ENCODE assay signal across 8 cellular contexts in genomic region chr14:93333631-93334095, GRCh38. TPM values are rescaled to one million over a fixed set of nuclear protein-coding genes. Genes with fewer than 3 reads are reported as not detected.
A peak's percentile ranks its signal among the peaks of the same experiment; 100 is the strongest.
DNase-seq lines count a peak whose midpoint lies in the region; ATAC-seq and TF ChIP-seq lines count a peak whose summit lies in the region.

No MANE protein-coding gene starts in this region.

- peaks cover 37% of the 10 kb centered on the region for H3K79me2 ChIP-seq in MM.1S (ENCODE audit: low read length)

- no peaks in the 10 kb centered on the region for H3K27me3 ChIP-seq in BLaER1 treated with 17β-estradiol and CSF1 and Interleukin-3, amounts not matched to agents 10 nM and 100 nM
- no peaks in the 10 kb centered on the region for H3K27me3 ChIP-seq in MM.1S (replicated peaks; ENCODE audit: insufficient read depth, low read length)

- peak overlapping the region; percentile 78 for H2AFZ ChIP-seq in MM.1S (ENCODE audit: low read length)

- DNase-seq in MM.1S (no peak), globus pallidus (ENCODE audit: low spot score) (no peak), retina (no peak)
- no peak for DNase-seq in naive thymus-derived CD8-positive, alpha-beta T cell

- peak overlapping the region; percentile 90 to 96 (median 92) for H3K4me3 Mint-ChIP-seq in naive thymus-derived CD8-positive, alpha-beta T cell

- no peaks in the 10 kb centered on the region for H3K36me3 Mint-ChIP-seq in naive thymus-derived CD8-positive, alpha-beta T cell

- peaks cover 24 to 49% (median 45%) of the 10 kb centered on the region in 4 donors for H3K4me1 Mint-ChIP-seq in naive thymus-derived CD8-positive, alpha-beta T cell

- no peaks in the 10 kb centered on the region for H3K9me3 Mint-ChIP-seq in naive thymus-derived CD8-positive, alpha-beta T cell

- no peak for TF ChIP-seq CTCF in MM.1S (IDR thresholded peaks at IDR 0.05; ENCODE audit: low read length)

- peak overlapping the region; percentile 74 to 97 (median 96) for H3K27ac Mint-ChIP-seq in naive thymus-derived CD8-positive, alpha-beta T cell

- H3K4me3 ChIP-seq in BLaER1 treated with 17β-estradiol and CSF1 and Interleukin-3, amounts not matched to agents 10 nM and 100 nM = peak overlapping the region; percentile 77 to 96 (median 92)
- H3K4me3 ChIP-seq in MM.1S (ENCODE audit: low read length) = peak overlapping the region; percentile 81

- peaks cover 22 to 39% (median 35%) of the 10 kb centered on the region in 11 experiments; a peak in 20 of 22 replicates for H4K20me1 ChIP-seq in BLaER1 treated with 17β-estradiol and CSF1 and Interleukin-3, amounts not matched to agents 10 nM and 100 nM
- H4K20me1 ChIP-seq in MM.1S (ENCODE audit: insufficient read depth, low read length) = no peaks in the 10 kb centered on the region

- peak overlapping the region; percentile 93 to 100 (median 96) for H3K9ac ChIP-seq in BLaER1 treated with 17β-estradiol and CSF1 and Interleukin-3, amounts not matched to agents 10 nM and 100 nM
- peak overlapping the region; percentile 75 for H3K9ac ChIP-seq in MM.1S (ENCODE audit: low read length)

- H3K9me2 ChIP-seq in MM.1S (replicated peaks; ENCODE audit: insufficient read depth, low read length) = no peaks in the 10 kb centered on the region

- peak overlapping the region; percentile 89 to 99 (median 93) for H3K27ac ChIP-seq in BLaER1 treated with 17β-estradiol and CSF1 and Interleukin-3, amounts not matched to agents 10 nM and 100 nM
- peak overlapping the region; percentile 68; the same call in 1 of the 2 replicates for H3K27ac ChIP-seq in MM.1S (ENCODE audit: low read length)
- peak overlapping the region; percentile 91 for H3K27ac ChIP-seq in cingulate gyrus (ENCODE audit: low read depth, low read length)

- peaks cover 0 to 21% (median 11%) of the 10 kb centered on the region in 11 experiments; a peak in 11 of 22 replicates for H3K36me3 ChIP-seq in BLaER1 treated with 17β-estradiol and CSF1 and Interleukin-3, amounts not matched to agents 10 nM and 100 nM
- no peaks in the 10 kb centered on the region for H3K36me3 ChIP-seq in MM.1S (replicated peaks; ENCODE audit: insufficient read depth, low read length)

- H3K9me3 ChIP-seq in BLaER1 treated with 17β-estradiol and CSF1 and Interleukin-3, amounts not matched to agents 10 nM and 100 nM (replicated peaks in 1 of 11) = peaks cover 16 to 34% (median 32%) of the 10 kb centered on the region in 11 experiments
- no peaks in the 10 kb centered on the region for H3K9me3 ChIP-seq in MM.1S (replicated peaks; ENCODE audit: insufficient read depth, low read length)

- H3K27me3 Mint-ChIP-seq in naive thymus-derived CD8-positive, alpha-beta T cell = no peaks in the 10 kb centered on the region

- H3K4me2 ChIP-seq in BLaER1 treated with 17β-estradiol and CSF1 and Interleukin-3, amounts not matched to agents 10 nM and 100 nM = peak overlapping the region; percentile 70 to 96 (median 88)
- peak overlapping the region; percentile 79 for H3K4me2 ChIP-seq in MM.1S (ENCODE audit: low read depth, low read length)

- peaks cover 9% of the 10 kb centered on the region; the same call in 1 of the 2 replicates for H3F3A ChIP-seq in MM.1S (ENCODE audit: insufficient read depth, low read length)

- ATAC-seq in naive thymus-derived CD8-positive, alpha-beta T cell = no peak
- ATAC-seq in GM18870 (IDR thresholded peaks at IDR 0.05; ENCODE audit: unreplicated experiment) = no peak
- ATAC-seq in HG02759 (IDR thresholded peaks at IDR 0.05; ENCODE audit: unreplicated experiment) = no peak

- peaks cover 28 to 42% (median 32%) of the 10 kb centered on the region in 10 experiments for H3K4me1 ChIP-seq in BLaER1 treated with 17β-estradiol and CSF1 and Interleukin-3, amounts not matched to agents 10 nM and 100 nM
- peaks cover 9% of the 10 kb centered on the region; the same call in 1 of the 2 replicates for H3K4me1 ChIP-seq in MM.1S (ENCODE audit: low read length)

- POLR2A ChIA-PET in naive thymus-derived CD8-positive, alpha-beta T cell (lab: Charles Lee) = no interaction called here

RNA-seq across cellular contexts. Expression of gene BTBD7, which starts 0.8 kb away (rescaled TPM):
- total RNA-seq in naive thymus-derived CD8-positive, alpha-beta T cell = 10 to 100 TPM; 31.6 to 33.3 TPM
- polyA plus RNA-seq in naive thymus-derived CD8-positive, alpha-beta T cell = 1 to 10 TPM; 6.7 to 7.8 (median 7.1) TPM

RNA-seq across cellular contexts. Expression of gene COX8C, which starts 13.3 kb away (rescaled TPM):
- total RNA-seq in naive thymus-derived CD8-positive, alpha-beta T cell = not detected
- not detected for polyA plus RNA-seq in naive thymus-derived CD8-positive, alpha-beta T cell
